In genomic region chr11:74081428-74081827, GRCh38 we compare ENCODE assay signal across 8 cellular contexts.
"Had no signal": no experiment of that assay in that cellular context is flagged by ENCODE, and none has a peak within 500 bp of the region (broad histone marks: within the 10 kb centered on the region; RNA-seq: fewer than 3 reads in every experiment).

No MANE protein-coding gene starts in this region.

- H3K27ac ChIP-seq: GM23248, KMS-11 had no signal

- H2AFZ ChIP-seq: GM23248 had no signal

- H3K9me3 ChIP-seq: HAP-1 had no signal

- H3K9ac ChIP-seq: GM23248, KMS-11 had no signal

- FAIRE-seq: HTR-8/SVneo had no signal

- ATAC-seq: HCT116 had no signal

- H3K4me1 ChIP-seq: HAP-1 had no signal

- H3K4me2 ChIP-seq: KMS-11 had no signal

- H3K4me3 ChIP-seq: GM23248, HAP-1 had no signal

- DNase-seq: GM23248, GOT3, H7, KBM-7 had no signal
